ENCODE assay signal across 1 cellular context in genomic region chr2:26692814-26693286, GRCh38.
TF ChIP-seq lines count a peak whose summit lies in the region.

No MANE protein-coding gene starts in this region.

TF ChIP-seq in HepG2, 621 proteins besides CTCF, POLR2A, EP300 and RAD21 (continued from another document):
- TF ChIP-seq, protein P1, sequence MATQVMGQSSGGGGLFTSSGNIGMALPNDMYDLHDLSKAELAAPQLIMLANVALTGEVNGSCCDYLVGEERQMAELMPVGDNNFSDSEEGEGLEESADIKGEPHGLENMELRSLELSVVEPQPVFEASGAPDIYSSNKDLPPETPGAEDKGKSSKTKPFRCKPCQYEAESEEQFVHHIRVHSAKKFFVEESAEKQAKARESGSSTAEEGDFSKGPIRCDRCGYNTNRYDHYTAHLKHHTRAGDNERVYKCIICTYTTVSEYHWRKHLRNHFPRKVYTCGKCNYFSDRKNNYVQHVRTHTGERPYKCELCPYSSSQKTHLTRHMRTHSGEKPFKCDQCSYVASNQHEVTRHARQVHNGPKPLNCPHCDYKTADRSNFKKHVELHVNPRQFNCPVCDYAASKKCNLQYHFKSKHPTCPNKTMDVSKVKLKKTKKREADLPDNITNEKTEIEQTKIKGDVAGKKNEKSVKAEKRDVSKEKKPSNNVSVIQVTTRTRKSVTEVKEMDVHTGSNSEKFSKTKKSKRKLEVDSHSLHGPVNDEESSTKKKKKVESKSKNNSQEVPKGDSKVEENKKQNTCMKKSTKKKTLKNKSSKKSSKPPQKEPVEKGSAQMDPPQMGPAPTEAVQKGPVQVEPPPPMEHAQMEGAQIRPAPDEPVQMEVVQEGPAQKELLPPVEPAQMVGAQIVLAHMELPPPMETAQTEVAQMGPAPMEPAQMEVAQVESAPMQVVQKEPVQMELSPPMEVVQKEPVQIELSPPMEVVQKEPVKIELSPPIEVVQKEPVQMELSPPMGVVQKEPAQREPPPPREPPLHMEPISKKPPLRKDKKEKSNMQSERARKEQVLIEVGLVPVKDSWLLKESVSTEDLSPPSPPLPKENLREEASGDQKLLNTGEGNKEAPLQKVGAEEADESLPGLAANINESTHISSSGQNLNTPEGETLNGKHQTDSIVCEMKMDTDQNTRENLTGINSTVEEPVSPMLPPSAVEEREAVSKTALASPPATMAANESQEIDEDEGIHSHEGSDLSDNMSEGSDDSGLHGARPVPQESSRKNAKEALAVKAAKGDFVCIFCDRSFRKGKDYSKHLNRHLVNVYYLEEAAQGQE (IDR thresholded peaks at IDR 0.05; ENCODE audit: borderline replicate concordance in 1 of 2, low read depth in 1 of 2, low read length in 2 of 2): peak in 1 of 2 experiments; percentile 0; a peak in 1 of 4 replicates
- TF ChIP-seq DNMT1 (CRISPR knock-in tag; IDR thresholded peaks at IDR 0.05): 0 out of 2 replicates have a peak, but pooled peaks have one; percentile 60
